In the genomic region with DNA sequence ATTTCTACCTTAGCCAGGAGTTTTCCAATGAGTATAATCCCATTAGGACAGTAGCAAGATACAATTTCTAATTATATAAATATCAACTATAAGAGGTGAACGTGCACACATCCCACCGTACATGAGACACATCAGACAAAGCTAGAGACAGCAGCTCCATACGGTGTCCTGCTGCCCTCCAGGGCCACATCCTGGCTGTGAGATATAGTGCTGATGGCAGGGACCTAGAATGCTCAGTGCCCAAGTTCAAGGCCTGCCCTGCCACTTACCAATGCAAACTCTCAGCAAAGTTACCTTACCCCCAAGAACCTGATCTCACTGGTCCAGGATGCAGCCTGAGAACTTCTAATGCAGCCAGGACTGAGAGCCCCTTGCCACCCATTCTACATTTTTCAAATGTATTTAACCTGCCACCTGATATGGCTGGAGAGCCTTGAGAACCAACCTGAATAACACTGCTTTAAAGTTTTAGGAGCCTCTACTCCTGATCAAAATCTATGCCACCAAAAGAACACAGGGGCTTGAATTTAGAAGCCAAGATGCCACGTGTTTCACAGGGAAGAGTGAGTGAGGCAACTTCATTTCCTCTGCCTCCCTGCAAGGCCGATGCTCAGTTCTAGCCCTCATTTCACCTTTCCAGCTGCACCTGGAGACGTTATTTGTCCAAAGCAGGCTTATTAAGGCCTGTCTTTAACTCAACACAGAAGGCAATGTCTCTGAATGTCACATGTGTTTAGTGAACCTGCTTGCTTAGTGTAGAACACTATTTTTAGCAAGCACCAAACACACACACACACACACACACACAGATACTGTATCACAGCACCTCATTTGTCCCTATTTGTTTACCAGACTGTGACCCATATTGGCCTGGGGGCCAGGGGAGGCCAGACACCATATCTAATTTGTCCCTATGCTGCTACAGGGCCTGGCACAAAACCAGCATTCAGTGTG, we compare ENCODE assay signal across 9 cellular contexts. TPM values are rescaled to one million over a fixed set of nuclear protein-coding genes. Genes with fewer than 3 reads are reported as not detected.
DNase-seq lines count a peak whose midpoint lies in the region; ATAC-seq and TF ChIP-seq lines count a peak whose summit lies in the region.
"Had no signal": no experiment of that assay in that cellular context is flagged by ENCODE, and none has a peak within 500 bp of the region (broad histone marks: within the 10 kb centered on the region; RNA-seq: fewer than 3 reads in every experiment).

No MANE protein-coding gene starts in this region.

- H3K4me1 Mint-ChIP-seq in T-cell = peaks cover 91 to 99% (median 96%) of the 10 kb centered on the region in 3 donors
- H3K4me1 Mint-ChIP-seq in naive B cell = peaks cover 53 to 91% (median 85%) of the 10 kb centered on the region in 3 donors

- 77 to 82% methylated on average over 6 of the region's 6 CpGs for WGBS in tibial nerve, 2 donors

- peak overlapping the region; percentile 21 to 59 (median 38) for H3K4me3 Mint-ChIP-seq in T-cell
- H3K4me3 Mint-ChIP-seq in naive B cell = peak overlapping the region in 6 of 8 donors; percentile 9 to 78 (median 24)

- peaks cover 0 to 9% (median 0%) of the 10 kb centered on the region in 3 donors for H3K36me3 ChIP-seq in tibial nerve

- POLR2A ChIA-PET in T-cell (lab: Charles Lee) = interaction anchor here in 1 of 2 donors (0.6 kb wide), 1 partner anchor 579 kb away, joined by 5 read pairs; no protein-coding TSS in a partner anchor
- POLR2A ChIA-PET in HEK293T (lab: Yijun Ruan, JAX) = no interaction called here

- H3K9me3 Mint-ChIP-seq in T-cell (peaks cover 0 to 8% (median 0%) of the 10 kb centered on the region in 3 donors), naive B cell (peaks cover 0 to 8% (median 4%) of the 10 kb centered on the region in 7 donors)

- DNase-seq in DMS79 (lab: John Stamatoyannopoulos, UW) = peak; percentile 78
- peak; percentile 95 for DNase-seq in NCI-H1105 (lab: John Stamatoyannopoulos, UW)
- no peak for DNase-seq in T-cell
- DNase-seq in naive B cell = no peak
- DNase-seq in tibial nerve (ENCODE audit: low spot score in 2 of 2) = no peak
- no peak for DNase-seq in OCI-M2 (lab: John Stamatoyannopoulos, UW; ENCODE audit: unreplicated experiment)
- no peak for DNase-seq in HEK293T (ENCODE audit: extremely low spot score)
- DNase-seq: activated CD4-positive, CD25-positive, alpha-beta regulatory T cell treated with anti-CD3 and anti-CD28 coated beads, Interleukin-2, amount 50 U/mL, for 72 hours had no signal

- H3K27ac Mint-ChIP-seq in T-cell (peak overlapping the region; percentile 83 to 90), naive B cell (peak overlapping the region in 4 of 6 donors; percentile 8 to 74 (median 50))

- no peak for TF ChIP-seq EP300 in tibial nerve (IDR thresholded peaks at IDR 0.05)

- ATAC-seq in T-cell (replicated peaks in 1 of 4) (no peak), naive B cell (ENCODE audit: low read depth in 2 of 2) (no peak)
- ATAC-seq: esophagus mucosa had no signal

- H3K27ac ChIP-seq in tibial nerve = peak overlapping the region in 1 of 4 donors; percentile 20

- peaks cover 0 to 38% (median 24%) of the 10 kb centered on the region in 4 donors for H3K4me1 ChIP-seq in tibial nerve

- no peaks in the 10 kb centered on the region for H3K27me3 Mint-ChIP-seq in T-cell
- H3K27me3 Mint-ChIP-seq in naive B cell = no peaks in the 10 kb centered on the region

- peaks cover 39% of the 10 kb centered on the region for H3K36me3 Mint-ChIP-seq in T-cell
- peaks cover 12% of the 10 kb centered on the region in 2 donors for H3K36me3 Mint-ChIP-seq in naive B cell

- TF ChIP-seq CTCF in tibial nerve (IDR thresholded peaks at IDR 0.05) = no peak

- no peaks in the 10 kb centered on the region for H3K27me3 ChIP-seq in tibial nerve

- H3K9me3 ChIP-seq in tibial nerve = peaks cover 0 to 10% (median 0%) of the 10 kb centered on the region in 4 donors

- TF ChIP-seq POLR2A in tibial nerve (IDR thresholded peaks at IDR 0.05) = no peak

- H3K4me3 ChIP-seq in tibial nerve = no peak overlapping the region

- CTCF ChIA-PET in T-cell (lab: Charles Lee) = no interaction called here
- CTCF ChIA-PET in HEK293T (lab: Yijun Ruan, JAX) = no interaction called here

TF ChIP-seq in HEK293T, 16 proteins besides CTCF, POLR2A, EP300 and RAD21:
- TF ChIP-seq SP1 (IDR thresholded peaks at IDR 0.05) (no peak), CTBP1 (IDR thresholded peaks at IDR 0.05; ENCODE audit: borderline replicate concordance) (no peak), HDGF (IDR thresholded peaks at IDR 0.05; ENCODE audit: borderline replicate concordance) (no peak), ARNT (IDR thresholded peaks at IDR 0.05) (no peak), BHLHE40 (IDR thresholded peaks at IDR 0.05; ENCODE audit: borderline replicate concordance) (no peak), ELF4 (IDR thresholded peaks at IDR 0.05) (no peak), ZNF384 (IDR thresholded peaks at IDR 0.05) (no peak), FOXA1 (IDR thresholded peaks at IDR 0.05) (no peak), LEF1 (IDR thresholded peaks at IDR 0.05; ENCODE audit: borderline replicate concordance) (no peak), FOXK2 (IDR thresholded peaks at IDR 0.05) (no peak), TARDBP (IDR thresholded peaks at IDR 0.05) (no peak), L3MBTL2 (conservative IDR thresholded peaks at IDR 0.05) (no peak)
- TF ChIP-seq, protein P1, sequence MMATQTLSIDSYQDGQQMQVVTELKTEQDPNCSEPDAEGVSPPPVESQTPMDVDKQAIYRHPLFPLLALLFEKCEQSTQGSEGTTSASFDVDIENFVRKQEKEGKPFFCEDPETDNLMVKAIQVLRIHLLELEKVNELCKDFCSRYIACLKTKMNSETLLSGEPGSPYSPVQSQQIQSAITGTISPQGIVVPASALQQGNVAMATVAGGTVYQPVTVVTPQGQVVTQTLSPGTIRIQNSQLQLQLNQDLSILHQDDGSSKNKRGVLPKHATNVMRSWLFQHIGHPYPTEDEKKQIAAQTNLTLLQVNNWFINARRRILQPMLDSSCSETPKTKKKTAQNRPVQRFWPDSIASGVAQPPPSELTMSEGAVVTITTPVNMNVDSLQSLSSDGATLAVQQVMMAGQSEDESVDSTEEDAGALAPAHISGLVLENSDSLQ (IDR thresholded peaks at IDR 0.05) = no peak
TF ChIP-seq in HEK293T: peak in this region for 0.

RNA-seq across cellular contexts. Expression of a gene that starts 6.1 kb away (rescaled TPM):
- total RNA-seq in T-cell (10 to 100 TPM; 49.0 to 75.9 (median 67.0) TPM), tibial nerve (10 to 100 TPM in 1 of 4 donors, 1 to 10 TPM in 3; 6.0 to 11.5 (median 7.7) TPM)
- 10 to 100 TPM in 4 of 6 donors, 1 to 10 TPM in 2; 4.6 to 22.9 (median 14.6) TPM for polyA plus RNA-seq in naive B cell (ENCODE audit: low read depth in 6 of 6)

Comparison
In these comparisons a context has a peak if more than half of its experiments do, and no peak if none do; other contexts are left out.
1. DNase-seq: peak in DMS79 (single experiment) and NCI-H1105 (single experiment); none in T-cell (0 of 34), naive B cell (single experiment), tibial nerve (0 of 2), OCI-M2 (single experiment) and HEK293T (single experiment).